Comparison of ENCODE assay signal across 8 cellular contexts in genomic region chr15:52679232-52680040, GRCh38. TPM values are rescaled to one million over a fixed set of nuclear protein-coding genes. Genes with fewer than 3 reads are reported as not detected.
DNase-seq lines count a peak whose midpoint lies in the region; ATAC-seq and TF ChIP-seq lines count a peak whose summit lies in the region.

Gene ATOSA (minus strand): TSS chr15:52679388. CDS start chr15:52678021, 1,367 bp downstream.

- POLR2A ChIA-PET in activated CD4-positive, alpha-beta T cell treated with anti-CD3 and anti-CD28 coated beads for 36 hours (lab: Charles Lee): interaction anchor here (1.0 kb wide), 1 partner anchor 121 kb away, joined by 5 read pairs; no protein-coding TSS in a partner anchor

- peak; percentile 96 for DNase-seq in AG20443 (ENCODE audit: low spot score)
- peak; percentile 70 for DNase-seq in NCI-H460 (ENCODE audit: extremely low read depth, low read depth)
- DNase-seq in activated CD4-positive, alpha-beta T cell treated with anti-CD3 and anti-CD28 coated beads for 36 hours: peak; percentile 95
- DNase-seq in chondrocyte (ENCODE audit: low spot score): peak; percentile 97
- peak; percentile 64 for DNase-seq in kidney epithelial cell (ENCODE audit: low read depth)
- DNase-seq in stimulated activated CD4-positive, alpha-beta T cell treated with anti-CD3 and anti-CD28 coated beads, Interleukin-15, amount 100 ng/mL, for 48 hours (ENCODE audit: low read depth in 2 of 2): peak; percentile 76 to 87

- H3K27me3 ChIP-seq in kidney epithelial cell (ENCODE audit: control insufficient read depth, insufficient read depth, low read length): no peaks in the 10 kb centered on the region

- H3K36me3 Mint-ChIP-seq in activated CD4-positive, alpha-beta T cell treated with anti-CD3 and anti-CD28 coated beads for 36 hours (ENCODE audit: low read depth): peaks cover 13% of the 10 kb centered on the region
- H3K36me3 Mint-ChIP-seq in chondrocyte (ENCODE audit: low read depth): peaks cover 6% of the 10 kb centered on the region

- H3K27me3 Mint-ChIP-seq in activated CD4-positive, alpha-beta T cell treated with anti-CD3 and anti-CD28 coated beads for 36 hours: no peaks in the 10 kb centered on the region
- H3K27me3 Mint-ChIP-seq in chondrocyte (ENCODE audit: low read depth): peaks cover 4% of the 10 kb centered on the region

- intact Hi-C loops in activated CD4-positive, alpha-beta T cell treated with anti-CD3 and anti-CD28 coated beads for 36 hours (cut with DNase I, micrococcal nuclease): loop anchor here (1.0 to 5.0 kb wide), 10 partner anchors 51 to 501 kb away; partner anchors contain the start of genes ARPP19 (in 2 of the 2) and MYO5A (in 1 of the 2)

- H3K27ac Mint-ChIP-seq in activated CD4-positive, alpha-beta T cell treated with anti-CD3 and anti-CD28 coated beads for 36 hours: peak within 1 kb of the TSS; percentile 97
- peak within 1 kb of the TSS; percentile 98 for H3K27ac Mint-ChIP-seq in chondrocyte (ENCODE audit: unreplicated experiment)

- ATAC-seq in GM19043 (IDR thresholded peaks at IDR 0.05; ENCODE audit: low read depth, unreplicated experiment) (peak; percentile 49), HG03378 (IDR thresholded peaks at IDR 0.05; ENCODE audit: unreplicated experiment) (peak; percentile 54)
- ATAC-seq in activated CD4-positive, alpha-beta T cell treated with anti-CD3 and anti-CD28 coated beads for 36 hours: peak; percentile 85

- no peak for TF ChIP-seq CTCF in chondrocyte (IDR thresholded peaks at IDR 0.05)
- no peak for TF ChIP-seq CTCF in kidney epithelial cell (IDR thresholded peaks at IDR 0.05; ENCODE audit: insufficient read depth, low read length, poor library complexity, severe bottlenecking)

- CTCF ChIA-PET in activated CD4-positive, alpha-beta T cell treated with anti-CD3 and anti-CD28 coated beads for 36 hours (lab: Charles Lee): interaction anchor here (0.6 to 0.7 kb wide), 2 partner anchors 73 to 176 kb away, joined by 3 read pairs; no protein-coding TSS in a partner anchor

- H3K9me3 Mint-ChIP-seq in activated CD4-positive, alpha-beta T cell treated with anti-CD3 and anti-CD28 coated beads for 36 hours (ENCODE audit: low read depth): no peaks in the 10 kb centered on the region
- no peaks in the 10 kb centered on the region for H3K9me3 Mint-ChIP-seq in chondrocyte (ENCODE audit: low read depth)

- peak within 1 kb of the TSS; percentile 99 for H3K4me3 Mint-ChIP-seq in activated CD4-positive, alpha-beta T cell treated with anti-CD3 and anti-CD28 coated beads for 36 hours
- peak within 1 kb of the TSS; percentile 100 for H3K4me3 Mint-ChIP-seq in chondrocyte (ENCODE audit: unreplicated experiment)

- H3K4me1 Mint-ChIP-seq in activated CD4-positive, alpha-beta T cell treated with anti-CD3 and anti-CD28 coated beads for 36 hours: peaks cover 45% of the 10 kb centered on the region
- H3K4me1 Mint-ChIP-seq in chondrocyte (ENCODE audit: low read depth): peaks cover 28% of the 10 kb centered on the region

- H3K36me3 ChIP-seq in kidney epithelial cell (ENCODE audit: control insufficient read depth, insufficient read depth, low read length): no peaks in the 10 kb centered on the region

- peak within 1 kb of the TSS; percentile 97 for H3K4me3 ChIP-seq in kidney epithelial cell (ENCODE audit: low read depth, low read length)

RNA-seq across cellular contexts. Expression of gene ATOSA, which starts in this region (rescaled TPM):
- 7.1 and 8.7 TPM in 2 replicates for total RNA-seq in NCI-H460 (2014; rRNA removed; shearing (Covaris generic))
- polyA plus RNA-seq in NCI-H460 (2014; cell fraction: nucleus; rRNA removed): 7.0 and 13.6 TPM in 2 replicates
- total RNA-seq in activated CD4-positive, alpha-beta T cell treated with anti-CD3 and anti-CD28 coated beads for 36 hours: 10 to 100 TPM; 13.4 to 13.5 TPM
- total RNA-seq in chondrocyte (18.7 to 38.8 TPM (median 21.9 TPM) in 3 replicates), kidney epithelial cell (10.5 and 18.4 TPM in 2 replicates)

Comparison
In these comparisons a context has a peak if more than half of its experiments do, and no peak if none do; other contexts are left out.
1. Peak in every context shown above with its lines: DNase-seq, ATAC-seq and H3K4me3 ChIP-seq.